ENCODE assay signal across 1 cellular context in genomic region chr4:43113196-43113595, GRCh38.
TF ChIP-seq lines count a peak whose summit lies in the region.

No MANE protein-coding gene starts in this region.

TF ChIP-seq in H1, 55 proteins besides CTCF, POLR2A, EP300 and RAD21 (continued from another document):
- TF ChIP-seq RXRA (IDR thresholded peaks at IDR 0.05; ENCODE audit: insufficient read depth, low read depth, low read length) (no peak), CHD2 (IDR thresholded peaks at IDR 0.05; ENCODE audit: low read length) (no peak), HDAC2 (IDR thresholded peaks at IDR 0.05; ENCODE audit: borderline replicate concordance in 1 of 2, low read depth in 2 of 2, low read length in 2 of 2) (no peak), CEBPB (IDR thresholded peaks at IDR 0.05; ENCODE audit: low read depth, low read length) (no peak), ATF3 (IDR thresholded peaks at IDR 0.05; ENCODE audit: insufficient read depth, low read depth, low read length) (no peak), FOSL1 (IDR thresholded peaks at IDR 0.05; ENCODE audit: insufficient read depth, low read depth, low read length) (no peak), TEAD4 (IDR thresholded peaks at IDR 0.05; ENCODE audit: low read depth, low read length) (no peak), USF2 (IDR thresholded peaks at IDR 0.05; ENCODE audit: low read length) (no peak), TBP (IDR thresholded peaks at IDR 0.05; ENCODE audit: low read depth, low read length) (no peak), POLR2AphosphoS5 (IDR thresholded peaks at IDR 0.05; ENCODE audit: low read depth, low read length) (no peak), CBX8 (IDR thresholded peaks at IDR 0.05; ENCODE audit: borderline replicate concordance, low read depth, low read length) (no peak), TAF1 (IDR thresholded peaks at IDR 0.05; ENCODE audit: low read depth, low read length) (no peak), PHF8 (conservative IDR thresholded peaks at IDR 0.05; ENCODE audit: low read depth, low read length) (no peak), SAP30 (IDR thresholded peaks at IDR 0.05; ENCODE audit: insufficient read depth, insufficient replicate concordance, low read length) (no peak), ASH2L (IDR thresholded peaks at IDR 0.05; ENCODE audit: low read length) (no peak), RFX5 (IDR thresholded peaks at IDR 0.05; ENCODE audit: borderline replicate concordance, low read depth, low read length) (no peak)
